In genomic region chr22:41781508-41781906, GRCh38 we compare ENCODE assay signal across 8 cellular contexts. TPM values are rescaled to one million over a fixed set of nuclear protein-coding genes. Genes with fewer than 3 reads are reported as not detected.
DNase-seq lines count a peak whose midpoint lies in the region; ATAC-seq and TF ChIP-seq lines count a peak whose summit lies in the region.

No MANE protein-coding gene starts in this region.

- no peaks in the 10 kb centered on the region for H3K27me3 ChIP-seq in HL-60 (ENCODE audit: insufficient read depth, poor library complexity, severe bottlenecking)
- H3K27me3 ChIP-seq in esophagus (ENCODE audit: control insufficient read depth in 1 of 2, insufficient read depth in 2 of 2, low read length in 2 of 2): no peaks in the 10 kb centered on the region
- H3K27me3 ChIP-seq in aorta (ENCODE audit: control insufficient read depth in 1 of 2, insufficient read depth in 2 of 2, low read length in 1 of 2): no peaks in the 10 kb centered on the region
- no peaks in the 10 kb centered on the region for H3K27me3 ChIP-seq in foreskin keratinocyte

- ATAC-seq in Right ventricle myocardium inferior (no peak), Right ventricle myocardium superior (ENCODE audit: poor library complexity) (no peak), aorta (ENCODE audit: low FRiP score) (no peak), foreskin keratinocyte (no peak)

- H3K4me1 ChIP-seq in esophagus (ENCODE audit: control insufficient read depth in 2 of 2, insufficient read depth in 2 of 2, low read length in 1 of 2) (no peaks in the 10 kb centered on the region), aorta (ENCODE audit: control insufficient read depth in 1 of 2, insufficient read depth in 2 of 2, low read length in 2 of 2) (no peaks in the 10 kb centered on the region), foreskin keratinocyte (peaks cover 6% of the 10 kb centered on the region)

- H3K27ac ChIP-seq in HL-60 (replicated peaks): peak overlapping the region; percentile 32
- H3K27ac ChIP-seq in esophagus (ENCODE audit: low read depth in 2 of 2, low read length in 1 of 2): peak overlapping the region; percentile 3 to 41
- no peak overlapping the region for H3K27ac ChIP-seq in aorta (ENCODE audit: low read depth in 1 of 2, low read length in 2 of 2)
- no peak overlapping the region for H3K27ac ChIP-seq in foreskin keratinocyte

- H3K4me3 ChIP-seq in HL-60 (replicated peaks; ENCODE audit: insufficient read depth, low read length) (0 out of 2 replicates have a peak overlapping the region, but pooled peaks have one; percentile 9), esophagus (ENCODE audit: low read depth in 1 of 2, low read length in 2 of 2) (peak overlapping the region in 1 of 2 donors; percentile 18), aorta (ENCODE audit: low read length in 2 of 2) (no peak overlapping the region)

- intact Hi-C loops in Right ventricle myocardium inferior (cut with DNase I): loop anchor here (10.0 kb wide), 1 partner anchor 57 kb away; no protein-coding TSS in a partner anchor
- intact Hi-C loops in Right ventricle myocardium superior (cut with DNase I): no loop called here
- intact Hi-C loops in aorta (cut with DNase I): no loop called here

- TF ChIP-seq CTCF in HL-60 (IDR thresholded peaks at IDR 0.05; ENCODE audit: insufficient read depth, low read length) (no peak), foreskin keratinocyte (conservative IDR thresholded peaks at IDR 0.05) (no peak)

- H3K36me3 ChIP-seq in esophagus (ENCODE audit: control insufficient read depth in 2 of 2, insufficient read depth in 2 of 2, low read length in 1 of 2): peaks cover 0 to 2% of the 10 kb centered on the region in 2 donors
- H3K36me3 ChIP-seq in aorta (ENCODE audit: control insufficient read depth in 1 of 2, insufficient read depth in 2 of 2, low read length in 1 of 2): no peaks in the 10 kb centered on the region

- DNase-seq in Right ventricle myocardium inferior (ENCODE audit: missing footprints) (peak; percentile 30), Right ventricle myocardium superior (no peak), HL-60 (ENCODE audit: low read depth in 1 of 2, low spot score in 1 of 2) (no peak), aorta (peak; percentile 6 to 22), T1000 (lab: John Stamatoyannopoulos, UW) (no peak), OCI-M2 (lab: John Stamatoyannopoulos, UW; ENCODE audit: unreplicated experiment) (no peak), foreskin keratinocyte (no peak)

- no peaks in the 10 kb centered on the region for H3K9me3 ChIP-seq in esophagus (ENCODE audit: control insufficient read depth in 2 of 2, insufficient read depth in 1 of 2, low read depth in 1 of 2, low read length in 1 of 2)
- H3K9me3 ChIP-seq in aorta (ENCODE audit: control insufficient read depth, low read length): no peaks in the 10 kb centered on the region

- WGBS in esophagus, 2 donors: 36 to 60% methylated on average over 1 of the region's 1 CpG
- WGBS in aorta, 2 donors: 62 to 76% methylated on average over 1 of the region's 1 CpG

RNA-seq across cellular contexts. Expression of gene CCDC134, which starts 19.0 kb away (rescaled TPM):
- 4.1 TPM for total RNA-seq in Right ventricle myocardium inferior
- 4.0 TPM for total RNA-seq in Right ventricle myocardium superior
- 1 to 10 TPM; 1.5 to 1.9 TPM for polyA plus RNA-seq in esophagus
- total RNA-seq in aorta: 1 to 10 TPM; 4.1 to 7.3 TPM
- 1 to 10 TPM in 1 of 2 donors, not detected in 1; 1.0 TPM for polyA plus RNA-seq in aorta
- 10.6 and 11.9 TPM in 2 replicates for total RNA-seq in foreskin keratinocyte
- polyA plus RNA-seq in foreskin keratinocyte: 6.1 and 7.3 TPM in 2 replicates

RNA-seq across cellular contexts. Expression of gene SREBF2, which starts 51.4 kb away (rescaled TPM):
- 75.5 TPM for total RNA-seq in Right ventricle myocardium inferior
- 75.2 TPM for total RNA-seq in Right ventricle myocardium superior
- 10 to 100 TPM; 66.4 to 76.4 TPM for polyA plus RNA-seq in esophagus
- total RNA-seq in aorta: 10 to 100 TPM; 68.2 to 86.3 TPM
- polyA plus RNA-seq in aorta: 10 to 100 TPM; 11.0 to 19.2 TPM
- 82.0 and 83.0 TPM in 2 replicates for total RNA-seq in foreskin keratinocyte
- polyA plus RNA-seq in foreskin keratinocyte: 57.6 and 62.4 TPM in 2 replicates

Comparison
In these comparisons a context has a peak if more than half of its experiments do, and no peak if none do; other contexts are left out.
1. DNase-seq: peak in Right ventricle myocardium inferior (single experiment) and aorta (2 of 2); none in Right ventricle myocardium superior (single experiment), HL-60 (0 of 2), T1000 (single experiment), OCI-M2 (single experiment) and foreskin keratinocyte (0 of 2).
2. H3K27ac ChIP-seq: peak in HL-60 (single experiment) and esophagus (2 of 2); none in aorta (0 of 2) and foreskin keratinocyte (single experiment).